ENCODE assay signal across 15 cellular contexts in genomic region chr3:114974387-114974786, GRCh38.
DNase-seq lines count a peak whose midpoint lies in the region; ATAC-seq and TF ChIP-seq lines count a peak whose summit lies in the region.
"Had no signal": no experiment of that assay in that cellular context is flagged by ENCODE, and none has a peak within 500 bp of the region (broad histone marks: within the 10 kb centered on the region; RNA-seq: fewer than 3 reads in every experiment).

No MANE protein-coding gene starts in this region.

- H3K4me3 ChIP-seq in suprapubic skin = no peak overlapping the region
- H3K4me3 ChIP-seq: BLaER1 treated with 17β-estradiol and CSF1 and Interleukin-3, amounts not matched to agents 10 nM and 100 nM; colonic mucosa; GM23338 had no signal

- H3K36me3 ChIP-seq in suprapubic skin = peaks cover 10% of the 10 kb centered on the region
- H3K36me3 ChIP-seq: BLaER1 treated with 17β-estradiol and CSF1 and Interleukin-3, amounts not matched to agents 10 nM and 100 nM; colonic mucosa had no signal

- no peak overlapping the region for H3K27ac ChIP-seq in suprapubic skin
- H3K27ac ChIP-seq: BLaER1 treated with 17β-estradiol and CSF1 and Interleukin-3, amounts not matched to agents 10 nM and 100 nM; colonic mucosa had no signal

- no peak for TF ChIP-seq EP300 in suprapubic skin (IDR thresholded peaks at IDR 0.05)

- intact Hi-C loops in Right ventricle myocardium superior (cut with DNase I) = no loop called here

- no peak for TF ChIP-seq POLR2A in suprapubic skin (IDR thresholded peaks at IDR 0.05)

- ATAC-seq in GM18520 (IDR thresholded peaks at IDR 0.05; ENCODE audit: unreplicated experiment) (peak; percentile 89), GM19468 (IDR thresholded peaks at IDR 0.05; ENCODE audit: extremely low read depth, unreplicated experiment) (peak; percentile 57), HG02852 (IDR thresholded peaks at IDR 0.05; ENCODE audit: unreplicated experiment) (peak; percentile 97), HG03469 (IDR thresholded peaks at IDR 0.05; ENCODE audit: unreplicated experiment) (peak; percentile 95), Right ventricle myocardium superior (ENCODE audit: poor library complexity) (no peak)
- ATAC-seq: GM23338 had no signal

- 92% methylated on average over 3 of the region's 3 CpGs for WGBS in suprapubic skin

- H3K9me3 ChIP-seq in suprapubic skin = no peaks in the 10 kb centered on the region
- H3K9me3 ChIP-seq: BLaER1 treated with 17β-estradiol and CSF1 and Interleukin-3, amounts not matched to agents 10 nM and 100 nM; colonic mucosa had no signal

- H3K27me3 ChIP-seq in suprapubic skin = no peaks in the 10 kb centered on the region
- H3K27me3 ChIP-seq: BLaER1 treated with 17β-estradiol and CSF1 and Interleukin-3, amounts not matched to agents 10 nM and 100 nM; colonic mucosa had no signal

- no peaks in the 10 kb centered on the region for H3K4me1 ChIP-seq in suprapubic skin
- H3K4me1 ChIP-seq: BLaER1 treated with 17β-estradiol and CSF1 and Interleukin-3, amounts not matched to agents 10 nM and 100 nM; colonic mucosa had no signal

- no peak for TF ChIP-seq CTCF in suprapubic skin (IDR thresholded peaks at IDR 0.05)

- no peak for DNase-seq in activated effector memory CD4-positive, alpha-beta T cell treated with anti-CD3 and anti-CD28 coated beads, Interleukin-2, amount 50 U/mL, for 16 hours
- DNase-seq in central memory CD4-positive, alpha-beta T cell = no peak
- DNase-seq in Right ventricle myocardium superior (no peak), suprapubic skin (ENCODE audit: low spot score in 2 of 2) (no peak)
- DNase-seq: activated CD4-positive, alpha-beta T cell treated with anti-CD3 and anti-CD28 coated beads, Interleukin-2, amount 50 U/mL, for 48 hours; activated naive CD8-positive, alpha-beta T cell treated with anti-CD3 and anti-CD28 coated beads for 36 hours; colonic mucosa; stimulated activated CD4-positive, alpha-beta T cell treated with anti-CD3 and anti-CD28 coated beads, Interleukin-4, amount 100 ng/mL, for 24 hours; SW 1271 had no signal
